In the genomic region with DNA sequence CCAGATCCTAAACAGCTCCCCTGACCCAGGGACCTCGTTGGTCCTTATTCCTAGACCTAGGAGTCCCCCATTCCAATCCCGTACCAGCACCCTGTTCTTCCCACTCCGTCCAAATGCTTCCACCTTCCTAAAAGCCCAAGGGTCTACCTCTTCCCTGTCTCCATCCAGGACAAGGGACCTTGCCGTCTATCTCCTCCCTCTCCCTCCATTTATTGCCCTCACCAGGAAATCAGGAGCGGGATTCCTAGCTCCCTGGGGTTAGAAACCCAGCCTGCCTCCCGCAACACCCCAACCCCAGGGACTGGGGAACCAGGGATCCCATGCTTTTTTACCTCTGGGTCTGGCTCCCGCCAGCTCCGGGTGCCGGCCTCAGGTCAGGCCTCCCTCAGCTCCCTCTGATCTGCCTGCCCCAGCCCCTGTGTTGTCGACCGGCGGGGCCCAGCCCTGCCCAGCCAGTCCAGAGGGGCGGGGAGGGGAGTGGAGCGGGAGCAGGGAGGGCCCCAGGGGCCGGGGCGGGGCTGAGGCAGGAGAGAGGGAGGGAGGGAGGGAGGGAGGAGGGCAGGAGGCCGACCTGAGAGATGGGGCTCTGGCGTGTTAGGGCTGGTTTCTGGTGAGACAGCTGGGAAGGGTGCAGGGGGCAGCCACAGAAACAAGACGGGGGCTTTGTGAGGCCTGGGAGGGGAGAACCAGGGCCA, we compare ENCODE assay signal across 8 cellular contexts. TPM values are rescaled to one million over a fixed set of nuclear protein-coding genes. Genes with fewer than 3 reads are reported as not detected.
DNase-seq lines count a peak whose midpoint lies in the region; ATAC-seq and TF ChIP-seq lines count a peak whose summit lies in the region.

A gene with protein sequence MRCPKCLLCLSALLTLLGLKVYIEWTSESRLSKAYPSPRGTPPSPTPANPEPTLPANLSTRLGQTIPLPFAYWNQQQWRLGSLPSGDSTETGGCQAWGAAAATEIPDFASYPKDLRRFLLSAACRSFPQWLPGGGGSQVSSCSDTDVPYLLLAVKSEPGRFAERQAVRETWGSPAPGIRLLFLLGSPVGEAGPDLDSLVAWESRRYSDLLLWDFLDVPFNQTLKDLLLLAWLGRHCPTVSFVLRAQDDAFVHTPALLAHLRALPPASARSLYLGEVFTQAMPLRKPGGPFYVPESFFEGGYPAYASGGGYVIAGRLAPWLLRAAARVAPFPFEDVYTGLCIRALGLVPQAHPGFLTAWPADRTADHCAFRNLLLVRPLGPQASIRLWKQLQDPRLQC (minus strand): TSS at position 423 of the 695 bp plus-strand sequence. CDS start 596 bp downstream, outside the sequence.

- H3K36me3 Mint-ChIP-seq in CD8-positive, alpha-beta memory T cell, result peaks cover 0 to 51% (median 1%) of the 10 kb centered on the region in 3 donors
- peaks cover 10% of the 10 kb centered on the region for H3K36me3 Mint-ChIP-seq in chondrocyte (ENCODE audit: low read depth)

- H3K4me1 ChIP-seq in CD8-positive, alpha-beta memory T cell (ENCODE audit: insufficient read depth, low read length), result peaks cover 17% of the 10 kb centered on the region
- no peaks in the 10 kb centered on the region for H3K4me1 ChIP-seq in KMS-11 (ENCODE audit: low read depth, poor library complexity, severe bottlenecking)

- peak in 4 of 5 donors; percentile 22 to 54 (median 40) for DNase-seq in CD8-positive, alpha-beta memory T cell
- peak; percentile 79 for DNase-seq in UCSD-AML1 (lab: John Stamatoyannopoulos, UW; ENCODE audit: unreplicated experiment)
- no peak for DNase-seq in chondrocyte (ENCODE audit: low spot score)
- peak; percentile 94 for DNase-seq in left kidney (ENCODE audit: low read depth, low spot score)
- DNase-seq in stimulated activated CD4-positive, alpha-beta T cell treated with anti-CD3 and anti-CD28 coated beads, Interleukin-2, amount 100 ng/mL, for 4 hours (ENCODE audit: low read depth), result peak; percentile 17
- DNase-seq in midbrain (lab: John Stamatoyannopoulos, UW), result no peak

- peak within 1 kb of the TSS; percentile 79 to 94 (median 92) for H3K4me3 Mint-ChIP-seq in CD8-positive, alpha-beta memory T cell
- H3K4me3 Mint-ChIP-seq in chondrocyte (ENCODE audit: unreplicated experiment), result peak within 1 kb of the TSS; percentile 54

- CTCF ChIA-PET in CD8-positive, alpha-beta memory T cell (lab: Charles Lee), result no interaction called here

- ATAC-seq in GM21717 (IDR thresholded peaks at IDR 0.05; ENCODE audit: unreplicated experiment), result no peak

- peak within 1 kb of the TSS; percentile 59 for H3K4me3 ChIP-seq in CD8-positive, alpha-beta memory T cell (ENCODE audit: low read length)
- no peak within 1 kb of the TSS for H3K4me3 ChIP-seq in KMS-11 (IDR thresholded peaks at IDR 0.05; ENCODE audit: insufficient read depth, low read depth, low read length)

- H3K27me3 Mint-ChIP-seq in CD8-positive, alpha-beta memory T cell, result no peaks in the 10 kb centered on the region
- no peaks in the 10 kb centered on the region for H3K27me3 Mint-ChIP-seq in chondrocyte (ENCODE audit: low read depth)

- H3K27me3 ChIP-seq in CD8-positive, alpha-beta memory T cell (ENCODE audit: insufficient read depth, low read length, poor library complexity, severe bottlenecking), result no peaks in the 10 kb centered on the region
- no peaks in the 10 kb centered on the region for H3K27me3 ChIP-seq in KMS-11 (ENCODE audit: insufficient read depth, low read depth)

- H2AFZ ChIP-seq in KMS-11 (ENCODE audit: low read depth), result no peak within 1 kb of the TSS

- POLR2A ChIA-PET in CD8-positive, alpha-beta memory T cell (lab: Charles Lee), result interaction anchor here (0.6 to 0.7 kb wide), 2 partner anchors 163 to 972 kb away, joined by 4 to 6 read pairs; no protein-coding TSS in a partner anchor

- no peak within 1 kb of the TSS for H3K9ac ChIP-seq in KMS-11

- no peaks in the 10 kb centered on the region for H3K79me2 ChIP-seq in KMS-11 (ENCODE audit: insufficient read depth, low read depth)

- peaks cover 6% of the 10 kb centered on the region for H3K36me3 ChIP-seq in CD8-positive, alpha-beta memory T cell (ENCODE audit: insufficient read depth, low read length)
- no peaks in the 10 kb centered on the region; the same call in 1 of the 2 replicates for H3K36me3 ChIP-seq in KMS-11 (ENCODE audit: insufficient read depth)

- peak within 1 kb of the TSS; percentile 60 for H3K27ac ChIP-seq in CD8-positive, alpha-beta memory T cell (ENCODE audit: low read depth, low read length)
- no peak within 1 kb of the TSS for H3K27ac ChIP-seq in KMS-11

- no peaks in the 10 kb centered on the region for H3K9me3 Mint-ChIP-seq in CD8-positive, alpha-beta memory T cell
- H3K9me3 Mint-ChIP-seq in chondrocyte (ENCODE audit: low read depth), result no peaks in the 10 kb centered on the region

- peaks cover 32 to 48% (median 43%) of the 10 kb centered on the region in 3 donors for H3K4me1 Mint-ChIP-seq in CD8-positive, alpha-beta memory T cell
- H3K4me1 Mint-ChIP-seq in chondrocyte (ENCODE audit: low read depth), result peaks cover 10% of the 10 kb centered on the region

- H3K4me2 ChIP-seq in KMS-11, result peak within 1 kb of the TSS; percentile 29; the same call in 1 of the 2 replicates

- TF ChIP-seq CTCF in KMS-11 (conservative IDR thresholded peaks at IDR 0.05; ENCODE audit: low read depth, low read length), result no peak
- TF ChIP-seq CTCF in chondrocyte (IDR thresholded peaks at IDR 0.05), result no peak

- H4K20me1 ChIP-seq in KMS-11 (ENCODE audit: insufficient read depth), result no peaks in the 10 kb centered on the region

- peak within 1 kb of the TSS; percentile 85 to 99 (median 96) for H3K27ac Mint-ChIP-seq in CD8-positive, alpha-beta memory T cell
- peak within 1 kb of the TSS; percentile 80 for H3K27ac Mint-ChIP-seq in chondrocyte (ENCODE audit: unreplicated experiment)

- H3K9me3 ChIP-seq in CD8-positive, alpha-beta memory T cell (ENCODE audit: low read length), result no peaks in the 10 kb centered on the region

RNA-seq across cellular contexts. Expression of the gene that starts here (rescaled TPM):
- under 1 TPM; 0.66 to 0.91 TPM for total RNA-seq in CD8-positive, alpha-beta memory T cell
- 11.1 TPM for polyA plus RNA-seq in CD8-positive, alpha-beta memory T cell
- 0.23 to 0.70 TPM in 2 of 3 replicates, not detected in the other for total RNA-seq in chondrocyte

Comparison
In these comparisons a context has a peak if more than half of its experiments do, and no peak if none do; other contexts are left out.
1. DNase-seq: peak in CD8-positive, alpha-beta memory T cell (4 of 5), UCSD-AML1 (single experiment), left kidney (single experiment) and stimulated activated CD4-positive, alpha-beta T cell treated with anti-CD3 and anti-CD28 coated beads, Interleukin-2, amount 100 ng/mL, for 4 hours (single experiment); none in chondrocyte (single experiment) and midbrain (single experiment).